In genomic region chr11:86068951-86069407, GRCh38 we compare ENCODE assay signal across 8 cellular contexts. TPM values are rescaled to one million over a fixed set of nuclear protein-coding genes. Genes with fewer than 3 reads are reported as not detected.
DNase-seq lines count a peak whose midpoint lies in the region; ATAC-seq and TF ChIP-seq lines count a peak whose summit lies in the region.

TSS of gene PICALM (minus strand) at chr11:86069084. CDS start at chr11:86068780, 304 bp downstream.

- H3K4me1 Mint-ChIP-seq in activated B cell treated with CpG ODN at 0.5 μM for 24 hours (peaks cover 50% of the 10 kb centered on the region), immature natural killer cell (peaks cover 34 to 49% of the 10 kb centered on the region in 2 donors)

- ATAC-seq in HG03196 (IDR thresholded peaks at IDR 0.05; ENCODE audit: unreplicated experiment) (peak; percentile 89), activated B cell treated with CpG ODN at 0.5 μM for 24 hours (ENCODE audit: low read depth) (peak; percentile 82)

- H3K4me1 ChIP-seq in spleen = peaks cover 15 to 50% (median 35%) of the 10 kb centered on the region in 6 donors

- H3K36me3 ChIP-seq in spleen = no peaks in the 10 kb centered on the region

- in situ Hi-C loops in GM18951 (cut with MboI; ENCODE audit: low sequenced_read_pairs, unreplicated experiment) = no loop called here

- intact Hi-C loops in activated B cell treated with CpG ODN at 0.5 μM for 24 hours (cut with micrococcal nuclease) = loop anchor here (1.0 to 5.0 kb wide), 10 partner anchors 27 to 968 kb away; partner anchors contain the start of genes HIKESHI, TMEM126B and TMEM135
- intact Hi-C loops in spleen (cut with DNase I; ENCODE audit: low total_unique reads) = no loop called here

- peaks cover 18% of the 10 kb centered on the region for H3K36me3 Mint-ChIP-seq in activated B cell treated with CpG ODN at 0.5 μM for 24 hours (ENCODE audit: low read depth)
- H3K36me3 Mint-ChIP-seq in immature natural killer cell = peaks cover 0 to 6% (median 0%) of the 10 kb centered on the region in 3 donors

- POLR2A ChIA-PET in activated B cell treated with CpG ODN at 0.5 μM for 24 hours (lab: Charles Lee) = interaction anchor here (0.6 to 5.3 kb wide), 31 partner anchors 10 to 441 kb away, joined by 3 to 65 read pairs (median 5); partner anchors contain the start of genes CCDC83, EED, HIKESHI and TMEM126B

- peak; percentile 67 for TF ChIP-seq POLR2A in GM18951 (IDR thresholded peaks at IDR 0.05; ENCODE audit: extremely low read depth, insufficient read depth, insufficient read length)
- peak in 2 of 3 donors; percentile 44 to 93 for TF ChIP-seq POLR2A in spleen (IDR thresholded peaks at IDR 0.05)

- 0 to 1% (median 0%) methylated on average over 10 to 48 of the region's 48 CpGs for WGBS in spleen, 5 donors

- H3K27ac Mint-ChIP-seq in activated B cell treated with CpG ODN at 0.5 μM for 24 hours (peak within 1 kb of the TSS; percentile 95), immature natural killer cell (peak within 1 kb of the TSS; percentile 95 to 100 (median 96))

- peak within 1 kb of the TSS; percentile 97 for H3K4me3 Mint-ChIP-seq in activated B cell treated with CpG ODN at 0.5 μM for 24 hours
- peak within 1 kb of the TSS; percentile 94 to 100 (median 98) for H3K4me3 Mint-ChIP-seq in immature natural killer cell

- no peaks in the 10 kb centered on the region for H3K9me3 ChIP-seq in spleen

- CTCF ChIA-PET in activated B cell treated with CpG ODN at 0.5 μM for 24 hours (lab: Charles Lee) = interaction anchor here (1.2 to 3.5 kb wide), 6 partner anchors 25 to 134 kb away, joined by 4 to 35 read pairs (median 6); no protein-coding TSS in a partner anchor

- H3K9me3 Mint-ChIP-seq in activated B cell treated with CpG ODN at 0.5 μM for 24 hours (no peaks in the 10 kb centered on the region), immature natural killer cell (no peaks in the 10 kb centered on the region)

- no peaks in the 10 kb centered on the region for H3K27me3 ChIP-seq in spleen (replicated peaks in 1 of 7)

- TF ChIP-seq CTCF in activated B cell treated with CpG ODN at 0.5 μM for 24 hours (IDR thresholded peaks at IDR 0.05) = no peak
- TF ChIP-seq CTCF in spleen (IDR thresholded peaks at IDR 0.05 in 8 of 11, conservative IDR thresholded peaks at IDR 0.05 in 3 of 11) = peak in 4 of 11 experiments; percentile 10 to 49 (median 36)

- DNase-seq in AG08395 (ENCODE audit: low spot score) = peak; percentile 95
- DNase-seq in NCI-H345 (lab: John Stamatoyannopoulos, UW) = peak; percentile 98
- peak; percentile 94 for DNase-seq in activated B cell treated with CpG ODN at 0.5 μM for 24 hours
- peak; percentile 61 to 100 (median 97) for DNase-seq in caudate nucleus (lab: John Stamatoyannopoulos, UW)
- DNase-seq in immature natural killer cell = peak; percentile 92 to 94 (median 93)
- peak; percentile 100 for DNase-seq in spleen

- H3K27me3 Mint-ChIP-seq in activated B cell treated with CpG ODN at 0.5 μM for 24 hours (no peaks in the 10 kb centered on the region), immature natural killer cell (ENCODE audit: low read depth in 3 of 3) (peaks cover 5 to 16% (median 8%) of the 10 kb centered on the region in 3 donors)

- H3K27ac ChIP-seq in caudate nucleus (ENCODE audit: low read depth, low read length) = peak within 1 kb of the TSS; percentile 91
- H3K27ac ChIP-seq in spleen = peak within 1 kb of the TSS; percentile 91 to 99 (median 98)

- H3K4me3 ChIP-seq in spleen = peak within 1 kb of the TSS; percentile 77 to 96 (median 92)

RNA-seq across cellular contexts. Expression of gene PICALM, which starts in this region (rescaled TPM):
- 118 and 139 TPM in 2 replicates for total RNA-seq in activated B cell treated with CpG ODN at 0.5 μM for 24 hours
- 10 to 100 TPM; 20.8 to 39.4 (median 22.4) TPM for polyA plus RNA-seq in immature natural killer cell
- total RNA-seq in spleen = 100 to 1,000 TPM; 220 to 500 (median 354) TPM
- 10 to 100 TPM; 42.9 to 76.8 (median 55.3) TPM for polyA plus RNA-seq in spleen

Comparison
In these comparisons a context has a peak if more than half of its experiments do, and no peak if none do; other contexts are left out.
1. Peak in every context shown above with its lines: DNase-seq, ATAC-seq, H3K4me3 ChIP-seq and H3K27ac ChIP-seq.